Comparison of ENCODE assay signal across 8 cellular contexts in the genomic region with DNA sequence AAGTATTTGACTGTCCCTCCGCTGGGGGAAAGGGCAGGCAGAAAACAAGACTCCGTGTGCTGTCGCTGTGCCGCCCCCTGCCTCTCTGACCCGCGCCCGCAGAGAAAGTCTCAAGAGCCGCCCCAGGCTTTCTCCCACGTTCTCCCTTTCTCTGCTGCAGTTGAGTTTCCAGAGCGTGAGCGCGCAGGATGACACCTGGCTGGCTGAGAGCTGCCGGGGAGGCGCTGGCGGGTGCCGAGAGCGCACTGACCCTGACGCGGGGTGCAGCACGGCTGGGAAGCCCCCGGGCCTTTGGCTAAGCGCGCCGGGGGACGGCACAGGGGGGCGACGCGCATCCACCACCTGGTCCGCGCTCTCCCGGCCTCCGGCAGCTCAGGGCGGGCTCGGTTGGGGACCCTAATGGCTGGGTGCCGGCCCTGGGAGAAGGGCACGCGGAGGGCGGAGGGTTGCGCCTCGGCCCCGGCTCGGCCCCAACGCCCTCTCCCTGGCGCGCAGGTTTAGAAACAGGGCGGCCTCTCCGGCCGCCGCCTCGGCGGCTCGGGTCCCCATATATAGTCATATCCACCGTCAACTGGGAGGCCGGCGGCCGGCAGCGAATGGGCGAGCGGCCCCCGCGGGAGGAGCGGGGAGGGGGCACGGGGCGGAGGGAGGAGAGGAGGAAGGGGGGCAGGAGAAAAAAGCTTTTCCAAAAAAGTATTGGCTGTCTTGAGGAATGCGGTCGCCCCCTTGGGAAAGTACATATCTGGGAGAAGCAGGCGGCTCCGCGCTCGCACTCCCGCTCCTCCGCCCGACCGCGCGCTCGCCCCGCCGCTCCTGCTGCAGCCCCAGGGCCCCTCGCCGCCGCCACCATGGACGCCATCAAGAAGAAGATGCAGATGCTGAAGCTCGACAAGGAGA. TPM values are rescaled to one million over a fixed set of nuclear protein-coding genes. Genes with fewer than 3 reads are reported as not detected.
DNase-seq lines count a peak whose midpoint lies in the region; ATAC-seq, FAIRE-seq and TF ChIP-seq lines count a peak whose summit lies in the region.

TPM1 (plus strand) TSS at position 766 of the 897 bp plus-strand sequence; CDS start at position 849, 83 bp downstream.

- H3K18ac ChIP-seq in H1 (ENCODE audit: extremely low read depth, low read length): peak within 1 kb of the TSS; percentile 98

- TF ChIP-seq RAD21 in H1 (IDR thresholded peaks at IDR 0.05 in 1 of 2, conservative IDR thresholded peaks at IDR 0.05 in 1 of 2; ENCODE audit: low read depth in 2 of 2, low read length in 2 of 2): peak in 1 of 2 experiments; percentile 26; a peak in 3 of 4 replicates

- peak within 1 kb of the TSS; percentile 40; the same call in 1 of the 2 replicates for H2BK20ac ChIP-seq in H1 (ENCODE audit: low read length)

- no peaks in the 10 kb centered on the region for H3K9me3 ChIP-seq in GM23248 (ENCODE audit: low read depth)
- no peaks in the 10 kb centered on the region for H3K9me3 ChIP-seq in H1 (ENCODE audit: insufficient read depth in 2 of 2, low read depth in 1 of 2, low read length in 1 of 2)
- no peaks in the 10 kb centered on the region for H3K9me3 ChIP-seq in lower lobe of right lung
- H3K9me3 ChIP-seq in subcutaneous abdominal adipose tissue (ENCODE audit: control insufficient read depth in 5 of 5, low read length in 5 of 5): peaks cover 0 to 3% (median 0%) of the 10 kb centered on the region in 5 donors

- CTCF ChIA-PET in H1 (lab: Charles Lee; ENCODE audit: partially characterized antibody): interaction anchor here (0.6 to 3.6 kb wide), 5 partner anchors 15 to 962 kb away, joined by 3 to 16 read pairs (median 3); no protein-coding TSS in a partner anchor

- H4K8ac ChIP-seq in H1 (ENCODE audit: extremely low read depth, insufficient read depth, low read length): peak within 1 kb of the TSS; percentile 66

- peaks cover 13% of the 10 kb centered on the region; the same call in 1 of the 2 replicates for H3K23me2 ChIP-seq in H1 (ENCODE audit: low read depth, low read length)

- H3K79me2 ChIP-seq in GM23248 (ENCODE audit: insufficient read depth) (peaks cover 46% of the 10 kb centered on the region), H1 (ENCODE audit: control insufficient read depth in 1 of 2, insufficient read depth in 2 of 2, low read length in 2 of 2) (peaks cover 0 to 24% of the 10 kb centered on the region in 2 experiments; a peak in 2 of 4 replicates)

- peak within 1 kb of the TSS; percentile 64 for H2AFZ ChIP-seq in GM23248
- H2AFZ ChIP-seq in H1 (ENCODE audit: low read length): no peak within 1 kb of the TSS

- no peak within 1 kb of the TSS for H3K23ac ChIP-seq in H1 (ENCODE audit: insufficient read length)

- 0 out of 3 replicates have a peak, but pooled peaks of 1 of the 2 experiments have one; percentile 2 for TF ChIP-seq EP300 in H1 (IDR thresholded peaks at IDR 0.05; ENCODE audit: borderline replicate concordance in 1 of 2, low read depth in 2 of 2, low read length in 2 of 2)

- peak within 1 kb of the TSS; percentile 71 for H3K27ac ChIP-seq in GM23248
- H3K27ac ChIP-seq in H1 (ENCODE audit: low read depth, low read length): peak within 1 kb of the TSS; percentile 78
- peak within 1 kb of the TSS; percentile 77 for H3K27ac ChIP-seq in lower lobe of right lung
- H3K27ac ChIP-seq in subcutaneous abdominal adipose tissue (ENCODE audit: low read depth, low read length): peak within 1 kb of the TSS; percentile 3

- H3K14ac ChIP-seq in H1 (ENCODE audit: insufficient read length): no peak within 1 kb of the TSS

- peak within 1 kb of the TSS; percentile 86 for H2BK5ac ChIP-seq in H1 (ENCODE audit: low read depth, low read length)

- H3K9me2 ChIP-seq in GM23248 (ENCODE audit: insufficient read depth): no peaks in the 10 kb centered on the region

- peaks cover 73% of the 10 kb centered on the region for H3F3A ChIP-seq in GM23248 (ENCODE audit: insufficient read depth)

- DNase-seq in AG08395 (ENCODE audit: low spot score) (peak; percentile 93), GM23248 (peak; percentile 95), SW480 (ENCODE audit: low spot score) (peak; percentile 21), H1 (ENCODE audit: low read depth in 1 of 2, low spot score in 2 of 2) (peak in 1 of 2 experiments; percentile 88), lower lobe of right lung (peak; percentile 66), NCI-H2107 (lab: John Stamatoyannopoulos, UW) (no peak)

- TF ChIP-seq POLR2A in H1 (IDR thresholded peaks at IDR 0.05; ENCODE audit: control extremely low read depth in 1 of 2, low read depth in 2 of 2, low read length in 2 of 2): peak; percentile 70 to 86

- H3K36me3 ChIP-seq in GM23248 (ENCODE audit: low read depth) (peaks cover 35% of the 10 kb centered on the region), H1 (ENCODE audit: control insufficient read depth in 2 of 4, insufficient read depth in 4 of 4, low read length in 3 of 4) (peaks cover 8 to 39% (median 15%) of the 10 kb centered on the region in 4 experiments; a peak in 7 of 8 replicates), lower lobe of right lung (no peaks in the 10 kb centered on the region), subcutaneous abdominal adipose tissue (ENCODE audit: control insufficient read depth in 5 of 5, insufficient read depth in 5 of 5, low read length in 5 of 5) (no peaks in the 10 kb centered on the region)

- H3K4me3 ChIP-seq in GM23248 (peak within 1 kb of the TSS; percentile 99), H1 (ENCODE audit: extremely low read depth in 1 of 4, insufficient read depth in 2 of 4, low read depth in 3 of 4, low read length in 4 of 4) (peak within 1 kb of the TSS; percentile 92 to 98 (median 96)), lower lobe of right lung (peak within 1 kb of the TSS; percentile 67), subcutaneous abdominal adipose tissue (ENCODE audit: low read depth in 1 of 5, low read length in 5 of 5) (peak within 1 kb of the TSS; percentile 40 to 77 (median 65))

- H3K4me1 ChIP-seq in GM23248 (ENCODE audit: insufficient read depth) (peaks cover 27% of the 10 kb centered on the region), H1 (replicated peaks in 1 of 4; ENCODE audit: control insufficient read depth in 3 of 4, insufficient read depth in 4 of 4, low read length in 3 of 4) (peaks cover 12 to 43% (median 26%) of the 10 kb centered on the region in 4 experiments), lower lobe of right lung (peaks cover 25% of the 10 kb centered on the region), subcutaneous abdominal adipose tissue (ENCODE audit: control insufficient read depth in 5 of 5, insufficient read depth in 5 of 5, low read length in 5 of 5) (peaks cover 0 to 50% (median 31%) of the 10 kb centered on the region in 5 donors)

- H2BK120ac ChIP-seq in H1 (replicated peaks; ENCODE audit: low read depth, low read length): no peak within 1 kb of the TSS

- no peaks in the 10 kb centered on the region for H3K79me1 ChIP-seq in H1 (ENCODE audit: low read depth, low read length)

- H3K9ac ChIP-seq in GM23248 (peak within 1 kb of the TSS; percentile 97), H1 (replicated peaks in 1 of 4; ENCODE audit: extremely low read depth in 1 of 4, low read depth in 3 of 4, low read length in 3 of 4) (peak within 1 kb of the TSS; percentile 83 to 95 (median 88)), subcutaneous abdominal adipose tissue (ENCODE audit: low read length in 5 of 5) (peak within 1 kb of the TSS in 3 of 5 donors; percentile 25 to 63 (median 34))

- H3K56ac ChIP-seq in H1 (replicated peaks; ENCODE audit: insufficient read length, low read depth, low read length): peak within 1 kb of the TSS; percentile 67

- H2BK12ac ChIP-seq in H1 (ENCODE audit: low read depth, low read length): peak within 1 kb of the TSS; percentile 95

- no peak for FAIRE-seq in H1 (lab: Jason Lieb, UNC)

- H2AK5ac ChIP-seq in H1 (ENCODE audit: low read depth, low read length): peak within 1 kb of the TSS; percentile 57

- H4K91ac ChIP-seq in H1 (replicated peaks; ENCODE audit: insufficient read length, low read length): peak within 1 kb of the TSS; percentile 76

- TF ChIP-seq CTCF in H1 (IDR thresholded peaks at IDR 0.05; ENCODE audit: control extremely low read depth in 1 of 3, insufficient read depth in 1 of 3, low read depth in 1 of 3, low read length in 3 of 3) (peak in 1 of 3 experiments; percentile 14; a peak in 1 of 4 replicates), lower lobe of right lung (IDR thresholded peaks at IDR 0.05) (no peak)

- peak within 1 kb of the TSS; percentile 76 for H3K4me2 ChIP-seq in GM23248 (ENCODE audit: unreplicated experiment)
- peak within 1 kb of the TSS; percentile 87 to 94 for H3K4me2 ChIP-seq in H1 (ENCODE audit: insufficient read depth in 1 of 2, low read depth in 2 of 2, low read length in 2 of 2)

- WGBS in GM23248 (ENCODE audit: low coverage in 1 of 2, low lambda C conversion rate in 2 of 2, missing lambda C conversion rate in 2 of 2), 2 experiments: 4 to 7% methylated on average over 61 to 71 of the region's 84 CpGs
- WGBS in H1 (ENCODE audit: extremely low coverage in 1 of 2, insufficient coverage in 1 of 2, insufficient read length in 1 of 2, insufficient replicate concordance in 2 of 2, low coverage in 1 of 2, low lambda C conversion rate in 2 of 2, missing lambda C conversion rate in 1 of 2), 2 experiments: 1% methylated on average over 43 of the region's 84 CpGs; no CpG with 5 or more reads in 1 of the 2 experiments

- in situ Hi-C loops in GM23248 (cut with MboI): no loop called here

- H4K20me1 ChIP-seq in GM23248 (ENCODE audit: insufficient read depth) (no peaks in the 10 kb centered on the region), H1 (replicated peaks in 1 of 2; ENCODE audit: control insufficient read depth in 1 of 2, insufficient read depth in 2 of 2, low read length in 2 of 2) (peaks cover 3 to 6% of the 10 kb centered on the region in 2 experiments)

- H2BK15ac ChIP-seq in H1 (ENCODE audit: low read length): peak within 1 kb of the TSS; percentile 84

- peak within 1 kb of the TSS; percentile 89 for H4K5ac ChIP-seq in H1 (ENCODE audit: insufficient read length, low read depth, low read length)

- H3K27me3 ChIP-seq in GM23248 (replicated peaks; ENCODE audit: insufficient read depth) (no peaks in the 10 kb centered on the region), H1 (replicated peaks in 1 of 4; ENCODE audit: control insufficient read depth in 3 of 4, extremely low read depth in 1 of 4, insufficient read depth in 3 of 4, low read length in 3 of 4) (peaks cover 0 to 3% (median 0%) of the 10 kb centered on the region in 4 experiments; a peak in 2 of 7 replicates), lower lobe of right lung (ENCODE audit: low read depth) (peaks cover 48% of the 10 kb centered on the region), subcutaneous abdominal adipose tissue (ENCODE audit: control insufficient read depth in 5 of 5, insufficient read depth in 4 of 5, low read length in 5 of 5) (peaks cover 13 to 29% (median 22%) of the 10 kb centered on the region in 5 donors)

- intact Hi-C loops in lower lobe of right lung (cut with DNase I): no loop called here

- H3K4ac ChIP-seq in H1 (replicated peaks; ENCODE audit: insufficient read length, low read depth, low read length): no peak within 1 kb of the TSS

- POLR2A ChIA-PET in H1 (lab: Charles Lee; ENCODE audit: partially characterized antibody): interaction anchor here (0.5 to 30.9 kb wide), 28 partner anchors 7 to 543 kb away, joined by 3 to 635 read pairs (median 5); no protein-coding TSS in a partner anchor

- ATAC-seq in lower lobe of right lung (peak; percentile 86 to 89), GM19035 (IDR thresholded peaks at IDR 0.05; ENCODE audit: unreplicated experiment) (no peak)

RNA-seq across cellular contexts. Expression of gene TPM1, which starts in this region (rescaled TPM):
- 1,935 and 2,012 TPM in 2 replicates for total RNA-seq in GM23248 (2014; rRNA removed; shearing (Covaris generic))
- polyA plus RNA-seq in GM23248 (2016; fragmentation: Nextera tagmentation; extraction: Ambion mirVana) (3,029 and 3,072 TPM in 2 replicates), H1 (2011; rRNA removed) (246 and 258 TPM in 2 replicates)
- 571 and 579 TPM in 2 replicates for total RNA-seq in H1 (2021; fragmentation: NEBNext Ultra II Directional; extraction: Animal tissue kit (Norgen Biotek cat#: 25700))
- 481 TPM for polyA plus RNA-seq in H1 (2011; cell fraction: cytosol; rRNA removed)
- 537 TPM for polyA plus RNA-seq in H1 (2011; cell fraction: nucleus; rRNA removed)
- polyA plus RNA-seq in H1 (2012, experiment 1 of 2): 409 to 588 TPM (median 457 TPM) in 4 replicates
- polyA plus RNA-seq in H1 (2012, experiment 2 of 2): 113 TPM
- polyA plus RNA-seq in H1 (2013, experiment 1 of 2): 292 TPM
- 291 TPM for polyA plus RNA-seq in H1 (2013, experiment 2 of 2)
- polyA minus RNA-seq in H1 (2011; rRNA and poly(A)+ RNA removed): 221 and 265 TPM in 2 replicates
- 225 TPM for polyA minus RNA-seq in H1 (2011; cell fraction: cytosol; rRNA and poly(A)+ RNA removed)
- 741 TPM for polyA minus RNA-seq in H1 (2011; cell fraction: nucleus; rRNA and poly(A)+ RNA removed)
- 137 TPM for total RNA-seq in lower lobe of right lung

Comparison
In these comparisons a context has a peak if more than half of its experiments do, and no peak if none do; other contexts are left out.
1. H3K27ac ChIP-seq: peak in every context shown above with its lines; median percentile 78 in H1; 77 in lower lobe of right lung; 71 in GM23248; 3 in subcutaneous abdominal adipose tissue.
2. H3K9ac ChIP-seq: peak in every context shown above with its lines; median percentile 97 in GM23248; 88 in H1; 34 in subcutaneous abdominal adipose tissue.